Comparison of ENCODE assay signal across 27 cellular contexts in genomic region chr7:82335001-82335400, GRCh38.
"Had no signal": no experiment of that assay in that cellular context is flagged by ENCODE, and none has a peak within 500 bp of the region (broad histone marks: within the 10 kb centered on the region; RNA-seq: fewer than 3 reads in every experiment).

No MANE protein-coding gene starts in this region.

- ATAC-seq: gastrocnemius medialis; natural killer cell; right lobe of liver; stimulated activated naive CD8-positive, alpha-beta T cell treated with anti-CD3 and anti-CD28 coated beads, Interleukin-15, amount 100 ng/mL, for 72 hours; upper lobe of right lung had no signal

- H3K4me3 Mint-ChIP-seq: memory B cell; natural killer cell; neural crest cell; stimulated activated naive CD8-positive, alpha-beta T cell treated with anti-CD3 and anti-CD28 coated beads, Interleukin-15, amount 100 ng/mL, for 72 hours had no signal

- H3K36me3 ChIP-seq: esophagus squamous epithelium, gastrocnemius medialis, neutrophil, pancreas, right lobe of liver, suprapubic skin, transverse colon, upper lobe of right lung had no signal

- H3K79me2 ChIP-seq: hepatocyte had no signal

- H3K4me3 ChIP-seq: dorsolateral prefrontal cortex, esophagus squamous epithelium, gastrocnemius medialis, heart left ventricle, hepatocyte, lung, pancreas, right lobe of liver, suprapubic skin, transverse colon, upper lobe of right lung, uterus had no signal

- H3K27ac ChIP-seq: dorsolateral prefrontal cortex, esophagus squamous epithelium, heart left ventricle, hepatocyte, neutrophil, pancreas, right lobe of liver, suprapubic skin, transverse colon, upper lobe of right lung, uterus had no signal

- DNase-seq: central memory CD4-positive, alpha-beta T cell; dorsolateral prefrontal cortex; effector CD4-positive, alpha-beta T cell; erythroblast; esophagus squamous epithelium; gastrocnemius medialis; heart left ventricle; islet precursor cell; left ventricle myocardium superior; natural killer cell; pancreas; right lobe of liver; small intestine; stimulated activated CD4-positive, alpha-beta T cell treated with anti-CD3 and anti-CD28 coated beads, Interleukin-1b, Interleukin-23, amount 100 ng/mL, for 48 hours; stimulated activated CD4-positive, alpha-beta T cell treated with anti-CD3 and anti-CD28 coated beads, Interleukin-4, amount 100 ng/mL, for 1 hour; stimulated activated CD8-positive, alpha-beta memory T cell treated with anti-CD3 and anti-CD28 coated beads, Interleukin-4, amount 100 ng/mL, for 48 hours; stimulated activated naive CD4-positive, alpha-beta T cell; stimulated activated naive CD8-positive, alpha-beta T cell treated with anti-CD3 and anti-CD28 coated beads, Interleukin-15, amount 100 ng/mL, for 72 hours; transverse colon; upper lobe of right lung; uterus had no signal

- H3K4me2 ChIP-seq: hepatocyte had no signal

- H3K9me3 ChIP-seq: esophagus squamous epithelium, gastrocnemius medialis, heart left ventricle, neutrophil, pancreas, right lobe of liver, suprapubic skin, transverse colon, upper lobe of right lung, uterus had no signal

- H3K27me3 ChIP-seq: dorsolateral prefrontal cortex, esophagus squamous epithelium, gastrocnemius medialis, heart left ventricle, hepatocyte, neutrophil, pancreas, right lobe of liver, suprapubic skin, transverse colon, upper lobe of right lung, uterus had no signal

- H3K36me3 Mint-ChIP-seq: memory B cell, natural killer cell had no signal

- H2AFZ ChIP-seq: hepatocyte had no signal

- H3K9me3 Mint-ChIP-seq: neural crest cell; stimulated activated naive CD8-positive, alpha-beta T cell treated with anti-CD3 and anti-CD28 coated beads, Interleukin-15, amount 100 ng/mL, for 72 hours had no signal

- H3K27ac Mint-ChIP-seq: memory B cell; natural killer cell; stimulated activated naive CD8-positive, alpha-beta T cell treated with anti-CD3 and anti-CD28 coated beads, Interleukin-15, amount 100 ng/mL, for 72 hours had no signal

- H3K4me1 Mint-ChIP-seq: memory B cell; natural killer cell; stimulated activated naive CD8-positive, alpha-beta T cell treated with anti-CD3 and anti-CD28 coated beads, Interleukin-15, amount 100 ng/mL, for 72 hours had no signal

- H3K4me1 ChIP-seq: pancreas, right lobe of liver, suprapubic skin, transverse colon, upper lobe of right lung, uterus had no signal

- H3K27me3 Mint-ChIP-seq: memory B cell; stimulated activated naive CD8-positive, alpha-beta T cell treated with anti-CD3 and anti-CD28 coated beads, Interleukin-15, amount 100 ng/mL, for 72 hours had no signal
